Comparison of ENCODE assay signal across 3 cellular contexts in genomic region chr2:34529965-34530364, GRCh38.
"Had no signal": no experiment of that assay in that cellular context is flagged by ENCODE, and none has a peak within 500 bp of the region (broad histone marks: within the 10 kb centered on the region; RNA-seq: fewer than 3 reads in every experiment).

No MANE protein-coding gene starts in this region.

- DNase-seq: GDM1, GF-D8 had no signal

- H3K4me3 ChIP-seq: GM12878 had no signal
